Comparison of ENCODE assay signal across 2 cellular contexts in genomic region chr6:20564777-20565176, GRCh38.
TF ChIP-seq lines count a peak whose summit lies in the region.

No MANE protein-coding gene starts in this region.

TF ChIP-seq in SK-N-SH, 30 proteins besides CTCF, POLR2A, EP300 and RAD21:
- TF ChIP-seq REST (IDR thresholded peaks at IDR 0.05; ENCODE audit: low read depth, low read length) (no peak), TEAD4 (IDR thresholded peaks at IDR 0.05; ENCODE audit: borderline replicate concordance, insufficient read depth) (no peak), GATA2 (CRISPR knock-in tag; IDR thresholded peaks at IDR 0.05) (no peak), FOXJ3 (CRISPR knock-in tag; IDR thresholded peaks at IDR 0.05) (no peak), GABPA (IDR thresholded peaks at IDR 0.05; ENCODE audit: low read depth) (no peak), SIN3A (IDR thresholded peaks at IDR 0.05; ENCODE audit: borderline replicate concordance, low read depth, low read length) (no peak), POLR2AphosphoS5 (IDR thresholded peaks at IDR 0.05; ENCODE audit: low read depth, low read length) (no peak), USF1 (IDR thresholded peaks at IDR 0.05; ENCODE audit: borderline replicate concordance, low read depth) (no peak), FOSL2 (IDR thresholded peaks at IDR 0.05; ENCODE audit: borderline replicate concordance, low read depth) (no peak), EZH2phosphoT487 (IDR thresholded peaks at IDR 0.05; ENCODE audit: borderline replicate concordance, low read depth) (no peak)
TF ChIP-seq in SK-N-SH: peak in this region for 0.

TF ChIP-seq in SK-N-SH treated with all-trans-retinoic acid at 6 μM for 48 hours, 23 proteins besides CTCF, POLR2A, EP300 and RAD21 (continued from another document):
- TF ChIP-seq POU6F1 (CRISPR knock-in tag; IDR thresholded peaks at IDR 0.05; ENCODE audit: borderline replicate concordance, low read depth): no peak
- TF ChIP-seq ARNTL (CRISPR knock-in tag; IDR thresholded peaks at IDR 0.05; ENCODE audit: borderline replicate concordance, low read depth): no peak
- TF ChIP-seq TCF4 (CRISPR knock-in tag; IDR thresholded peaks at IDR 0.05; ENCODE audit: borderline replicate concordance): no peak
- TF ChIP-seq CSDC2 (CRISPR knock-in tag; IDR thresholded peaks at IDR 0.05): no peak
- no peak for TF ChIP-seq ZNF8 (CRISPR knock-in tag; IDR thresholded peaks at IDR 0.05)
- TF ChIP-seq ISL1 (CRISPR knock-in tag; IDR thresholded peaks at IDR 0.05): no peak
- TF ChIP-seq PPARA (CRISPR knock-in tag; IDR thresholded peaks at IDR 0.05; ENCODE audit: borderline replicate concordance): no peak
- no peak for TF ChIP-seq RARB (CRISPR knock-in tag; IDR thresholded peaks at IDR 0.05)
- no peak for TF ChIP-seq OSR1 (CRISPR knock-in tag; IDR thresholded peaks at IDR 0.05)
